9 cellular contexts compared by ENCODE assay signal in genomic region chr22:37803636-37804371, GRCh38. TPM values are rescaled to one million over a fixed set of nuclear protein-coding genes. Genes with fewer than 3 reads are reported as not detected.
DNase-seq lines count a peak whose midpoint lies in the region; ATAC-seq and TF ChIP-seq lines count a peak whose summit lies in the region.
"Had no signal": no experiment of that assay in that cellular context is flagged by ENCODE, and none has a peak within 500 bp of the region (broad histone marks: within the 10 kb centered on the region; RNA-seq: fewer than 3 reads in every experiment).

No MANE protein-coding gene starts in this region.

- H3K9me3 ChIP-seq in CD8-positive, alpha-beta T cell (ENCODE audit: low read length): no peaks in the 10 kb centered on the region
- H3K9me3 ChIP-seq in colonic mucosa (no peaks in the 10 kb centered on the region), neural progenitor cell (ENCODE audit: low read depth) (no peaks in the 10 kb centered on the region)

- peaks cover 39% of the 10 kb centered on the region for H3K27me3 Mint-ChIP-seq in CD8-positive, alpha-beta T cell (ENCODE audit: low read depth)
- H3K27me3 Mint-ChIP-seq in neural progenitor cell (ENCODE audit: insufficient read depth, low read depth): peaks cover 23% of the 10 kb centered on the region

- no peaks in the 10 kb centered on the region for H3K36me3 ChIP-seq in CD8-positive, alpha-beta T cell (ENCODE audit: insufficient read depth, low read length)
- H3K36me3 ChIP-seq in colonic mucosa (no peaks in the 10 kb centered on the region), neural progenitor cell (no peaks in the 10 kb centered on the region)

- peaks cover 54% of the 10 kb centered on the region for H3F3A ChIP-seq in neural progenitor cell (ENCODE audit: low read depth)

- H3K4me3 ChIP-seq in CD8-positive, alpha-beta T cell (ENCODE audit: low read depth, low read length): no peak overlapping the region
- no peak overlapping the region for H3K4me3 ChIP-seq in colonic mucosa
- H3K4me3 ChIP-seq in neural progenitor cell: peak overlapping the region; percentile 81

- CTCF ChIA-PET in CD8-positive, alpha-beta T cell (lab: Charles Lee): no interaction called here

- peak overlapping the region; percentile 61 for H2AFZ ChIP-seq in neural progenitor cell (replicated peaks)

- peaks cover 33% of the 10 kb centered on the region for H3K79me2 ChIP-seq in neural progenitor cell (ENCODE audit: low read depth)

- POLR2A ChIA-PET in CD8-positive, alpha-beta T cell (lab: Charles Lee): no interaction called here

- H3K4me3 Mint-ChIP-seq in CD8-positive, alpha-beta T cell: peak overlapping the region; percentile 67
- H3K4me3 Mint-ChIP-seq in neural progenitor cell: peak overlapping the region; percentile 88

- H3K36me3 Mint-ChIP-seq in CD8-positive, alpha-beta T cell: no peaks in the 10 kb centered on the region
- no peaks in the 10 kb centered on the region for H3K36me3 Mint-ChIP-seq in neural progenitor cell

- peaks cover 10% of the 10 kb centered on the region for H3K27me3 ChIP-seq in CD8-positive, alpha-beta T cell (ENCODE audit: insufficient read depth, low read length)
- H3K27me3 ChIP-seq in colonic mucosa: no peaks in the 10 kb centered on the region
- H3K27me3 ChIP-seq in neural progenitor cell: peaks cover 52% of the 10 kb centered on the region

- no peak for DNase-seq in CD8-positive, alpha-beta T cell
- peak; percentile 53 for DNase-seq in NCI-H146 (lab: John Stamatoyannopoulos, UW)
- peak; percentile 37 for DNase-seq in colonic mucosa
- DNase-seq in neural progenitor cell (ENCODE audit: low spot score): peak; percentile 58
- no peak for DNase-seq in NCI-H1048 (lab: John Stamatoyannopoulos, UW)
- DNase-seq in activated CD4-positive, alpha-beta T cell treated with anti-CD3 and anti-CD28 coated beads for 4 hours: no peak

- no peak overlapping the region for H3K27ac ChIP-seq in CD8-positive, alpha-beta T cell (ENCODE audit: low read depth, low read length)
- H3K27ac ChIP-seq in colonic mucosa (no peak overlapping the region), neural progenitor cell (no peak overlapping the region)

- no peaks in the 10 kb centered on the region for H3K9me3 Mint-ChIP-seq in CD8-positive, alpha-beta T cell
- H3K9me3 Mint-ChIP-seq in neural progenitor cell: peaks cover 3% of the 10 kb centered on the region

- H3K27ac Mint-ChIP-seq in CD8-positive, alpha-beta T cell: no peak overlapping the region
- H3K27ac Mint-ChIP-seq in neural progenitor cell: peak overlapping the region; percentile 74

- H3K4me1 ChIP-seq in CD8-positive, alpha-beta T cell (ENCODE audit: insufficient read depth, low read length): peaks cover 44% of the 10 kb centered on the region
- peaks cover 4% of the 10 kb centered on the region for H3K4me1 ChIP-seq in colonic mucosa
- H3K4me1 ChIP-seq in neural progenitor cell: peaks cover 31% of the 10 kb centered on the region

- H4K20me1 ChIP-seq in neural progenitor cell (ENCODE audit: low read depth): peaks cover 32% of the 10 kb centered on the region

- peak overlapping the region; percentile 99 for H3K4me2 ChIP-seq in neural progenitor cell

- ATAC-seq in CD8-positive, alpha-beta T cell: no peak
- ATAC-seq in GM21528 (IDR thresholded peaks at IDR 0.05; ENCODE audit: low FRiP score, unreplicated experiment) (no peak), HG03520 (IDR thresholded peaks at IDR 0.05; ENCODE audit: unreplicated experiment) (no peak)

- peaks cover 39% of the 10 kb centered on the region for H3K4me1 Mint-ChIP-seq in CD8-positive, alpha-beta T cell (ENCODE audit: low read depth)
- peaks cover 34% of the 10 kb centered on the region for H3K4me1 Mint-ChIP-seq in neural progenitor cell

- H3K9ac ChIP-seq in colonic mucosa (ENCODE audit: low read depth in 2 of 2, low read length in 2 of 2) (peak overlapping the region in 1 of 2 donors; percentile 85), neural progenitor cell (peak overlapping the region; percentile 51)

- TF ChIP-seq CTCF in CD8-positive, alpha-beta T cell (IDR thresholded peaks at IDR 0.05): no peak
- TF ChIP-seq CTCF in colonic mucosa (IDR thresholded peaks at IDR 0.05) (no peak), neural progenitor cell (IDR thresholded peaks at IDR 0.05) (no peak)

- intact Hi-C loops in CD8-positive, alpha-beta T cell (cut with DNase I, micrococcal nuclease): loop anchor here in 1 of 2 experiments (10.0 kb wide), 1 partner anchor 591 kb away; no protein-coding TSS in a partner anchor
- intact Hi-C loops in colonic mucosa (cut with DNase I): no loop called here

RNA-seq across cellular contexts. Expression of gene GCAT, which starts 3.9 kb away (rescaled TPM):
- total RNA-seq in CD8-positive, alpha-beta T cell: 1 to 10 TPM; 1.3 to 1.6 TPM
- total RNA-seq in colonic mucosa: 10 to 100 TPM; 13.0 to 23.5 TPM
- 21.2 and 25.1 TPM in 2 replicates for total RNA-seq in neural progenitor cell (ENCODE audit: low replicate concordance)

RNA-seq across cellular contexts. Expression of gene GALR3, which starts 19.4 kb away (rescaled TPM):
- not detected for total RNA-seq in CD8-positive, alpha-beta T cell
- total RNA-seq in colonic mucosa (under 1 TPM in 1 of 2 donors, not detected in 1; 0.74 TPM), neural progenitor cell (ENCODE audit: low replicate concordance) (0.37 TPM in 1 of 2 replicates, not detected in the other)
- total RNA-seq: cerebellum had no signal

RNA-seq across cellular contexts. Expression of gene ANKRD54, which starts 40.3 kb away (rescaled TPM):
- total RNA-seq in CD8-positive, alpha-beta T cell: 10 to 100 TPM; 18.8 to 21.4 TPM
- total RNA-seq in colonic mucosa: 10 to 100 TPM; 27.1 to 34.2 TPM
- total RNA-seq in neural progenitor cell (ENCODE audit: low replicate concordance): 18.4 and 21.2 TPM in 2 replicates

RNA-seq across cellular contexts. Expression of gene EIF3L, which starts 45.4 kb away (rescaled TPM):
- 100 to 1,000 TPM; 510 to 518 TPM for total RNA-seq in CD8-positive, alpha-beta T cell
- total RNA-seq in colonic mucosa (100 to 1,000 TPM; 358 to 451 TPM), neural progenitor cell (ENCODE audit: low replicate concordance) (904 and 971 TPM in 2 replicates)

Comparison
In these comparisons a context has a peak if more than half of its experiments do, and no peak if none do; other contexts are left out.
1. DNase-seq: peak in NCI-H146 (single experiment), colonic mucosa (single experiment) and neural progenitor cell (single experiment); none in CD8-positive, alpha-beta T cell (0 of 7), NCI-H1048 (single experiment) and activated CD4-positive, alpha-beta T cell treated with anti-CD3 and anti-CD28 coated beads for 4 hours (0 of 2).